In genomic region chr3:149639093-149639486, GRCh38 we compare ENCODE assay signal across 12 cellular contexts. TPM values are rescaled to one million over a fixed set of nuclear protein-coding genes. Genes with fewer than 3 reads are reported as not detected.
A peak's percentile ranks its signal among the peaks of the same experiment; 100 is the strongest.
DNase-seq lines count a peak whose midpoint lies in the region; ATAC-seq, FAIRE-seq and TF ChIP-seq lines count a peak whose summit lies in the region.
"Had no signal": no experiment of that assay in that cellular context is flagged by ENCODE, and none has a peak within 500 bp of the region (broad histone marks: within the 10 kb centered on the region; RNA-seq: fewer than 3 reads in every experiment).

No MANE protein-coding gene starts in this region.

- no peak for FAIRE-seq in pancreas (lab: Jason Lieb, UNC)
- FAIRE-seq: bronchial epithelial cell, frontal cortex, GM12878 had no signal

- no peak for TF ChIP-seq POLR2A in esophagus squamous epithelium (IDR thresholded peaks at IDR 0.05)
- no peak for TF ChIP-seq POLR2A in uterus (IDR thresholded peaks at IDR 0.05)

- no peaks in the 10 kb centered on the region for H3F3A ChIP-seq in neural cell (ENCODE audit: insufficient read depth, low read length, poor library complexity, severe bottlenecking)

- 64 to 70% methylated on average over 2 of the region's 2 CpGs for WGBS in esophagus squamous epithelium, 2 donors
- 90 to 94% methylated on average over 2 of the region's 2 CpGs for WGBS in pancreas, 2 donors

- ATAC-seq in pancreas = no peak
- ATAC-seq: GM12878 had no signal

- peak overlapping the region; percentile 44 for H3K4me2 ChIP-seq in neural cell (ENCODE audit: low read length)

- no peaks in the 10 kb centered on the region for H3K36me3 ChIP-seq in esophagus squamous epithelium
- H3K36me3 ChIP-seq in neural cell (ENCODE audit: insufficient read depth, low read length) = no peaks in the 10 kb centered on the region
- no peaks in the 10 kb centered on the region for H3K36me3 ChIP-seq in uterus
- H3K36me3 ChIP-seq in pancreas = no peaks in the 10 kb centered on the region

- no peak for TF ChIP-seq EP300 in neural cell (conservative IDR thresholded peaks at IDR 0.05; ENCODE audit: poor library complexity, severe bottlenecking)

- peak overlapping the region; percentile 37 to 66 (median 61) for H3K27ac ChIP-seq in esophagus squamous epithelium
- H3K27ac ChIP-seq in neural cell (ENCODE audit: low read length) = peak overlapping the region; percentile 72
- H3K27ac ChIP-seq in uterus = peak overlapping the region; percentile 10 to 71
- H3K27ac ChIP-seq in pancreas = peak overlapping the region in 2 of 4 donors; percentile 47 to 48

- H3K27me3 ChIP-seq in esophagus squamous epithelium = no peaks in the 10 kb centered on the region
- no peaks in the 10 kb centered on the region for H3K27me3 ChIP-seq in neural cell (ENCODE audit: insufficient read depth, low read depth, low read length)
- no peaks in the 10 kb centered on the region for H3K27me3 ChIP-seq in uterus
- H3K27me3 ChIP-seq in pancreas = no peaks in the 10 kb centered on the region

- DNase-seq in esophagus squamous epithelium (lab: John Stamatoyannopoulos, UW) (no peak), uterus (no peak), superior temporal gyrus (ENCODE audit: extremely low spot score) (no peak), pancreas (no peak), OCI-M1 (lab: John Stamatoyannopoulos, UW) (no peak)
- DNase-seq: activated T-cell treated with anti-CD3 and anti-CD28 coated beads, Interleukin-2, amount 50 U/mL, for 24 hours; NCI-H345 had no signal

- no peaks in the 10 kb centered on the region for H3K79me2 ChIP-seq in neural cell (replicated peaks; ENCODE audit: insufficient read depth, low read length)

- TF ChIP-seq RAD21 in neural cell (conservative IDR thresholded peaks at IDR 0.05) = no peak

- no peak overlapping the region for H2AFZ ChIP-seq in neural cell (ENCODE audit: low read depth, low read length)

- TF ChIP-seq CTCF in WI38 (IDR thresholded peaks at IDR 0.05; ENCODE audit: low read depth, low read length) = no peak
- no peak for TF ChIP-seq CTCF in esophagus squamous epithelium (IDR thresholded peaks at IDR 0.05)
- TF ChIP-seq CTCF in neural cell (IDR thresholded peaks at IDR 0.05; ENCODE audit: poor library complexity, severe bottlenecking) = no peak
- TF ChIP-seq CTCF in uterus (IDR thresholded peaks at IDR 0.05) = no peak
- TF ChIP-seq CTCF in pancreas (IDR thresholded peaks at IDR 0.05) = no peak

- no peaks in the 10 kb centered on the region for H3K9me3 ChIP-seq in esophagus squamous epithelium
- H3K9me3 ChIP-seq in neural cell (ENCODE audit: low read length) = no peaks in the 10 kb centered on the region
- H3K9me3 ChIP-seq in uterus = no peaks in the 10 kb centered on the region
- H3K9me3 ChIP-seq in pancreas = no peaks in the 10 kb centered on the region

- intact Hi-C loops in esophagus squamous epithelium (cut with DNase I) (no loop called here), uterus (cut with DNase I; ENCODE audit: low total_unique reads) (no loop called here), pancreas (cut with DNase I) (no loop called here)

- H3K4me3 ChIP-seq in WI38 (ENCODE audit: low read depth, low read length) = peak overlapping the region; percentile 51
- peak overlapping the region in 3 of 4 donors; percentile 16 to 48 (median 21) for H3K4me3 ChIP-seq in esophagus squamous epithelium
- H3K4me3 ChIP-seq in neural cell (ENCODE audit: low read length) = peak overlapping the region; percentile 55
- H3K4me3 ChIP-seq in uterus = peak overlapping the region; percentile 11 to 15
- H3K4me3 ChIP-seq in pancreas = no peak overlapping the region
- H3K4me3 ChIP-seq: GM12878 had no signal

- no peaks in the 10 kb centered on the region for H3K9me2 ChIP-seq in neural cell (ENCODE audit: insufficient read depth, low read length)

- H4K20me1 ChIP-seq in neural cell (ENCODE audit: insufficient read depth) = no peaks in the 10 kb centered on the region

- peak overlapping the region; percentile 36 for H3K9ac ChIP-seq in neural cell (ENCODE audit: low read length)

- H3K4me1 ChIP-seq in esophagus squamous epithelium = peaks cover 5 to 91% (median 31%) of the 10 kb centered on the region in 3 donors
- H3K4me1 ChIP-seq in uterus = peaks cover 0 to 2% of the 10 kb centered on the region in 2 donors
- peaks cover 4 to 14% (median 9%) of the 10 kb centered on the region in 3 donors for H3K4me1 ChIP-seq in pancreas

TF ChIP-seq in neural cell, 6 proteins besides CTCF, POLR2A, EP300 and RAD21:
- TF ChIP-seq MXI1 (conservative IDR thresholded peaks at IDR 0.05; ENCODE audit: poor library complexity, severe bottlenecking) (no peak), REST (IDR thresholded peaks at IDR 0.05; ENCODE audit: borderline replicate concordance) (no peak), TAF1 (IDR thresholded peaks at IDR 0.05; ENCODE audit: low read depth) (no peak), POLR2AphosphoS5 (IDR thresholded peaks at IDR 0.05) (no peak), EZH2 (IDR thresholded peaks at IDR 0.05; ENCODE audit: borderline replicate concordance, insufficient read depth, low read length, poor library complexity, severe bottlenecking) (no peak), SMC3 (conservative IDR thresholded peaks at IDR 0.05; ENCODE audit: poor library complexity) (no peak)

RNA-seq across cellular contexts. Expression of gene WWTR1, which starts 18.7 kb away (rescaled TPM):
- total RNA-seq in esophagus squamous epithelium (100 to 1,000 TPM in 1 of 4 donors, 10 to 100 TPM in 3; 35.7 to 116 (median 39.6) TPM), uterus (100 to 1,000 TPM; 103 to 148 (median 116) TPM), pancreas (10 to 100 TPM; 19.8 to 47.0 (median 25.2) TPM)
- polyA plus RNA-seq in neural cell (0.60 and 0.97 TPM in 2 replicates), pancreas (10 to 100 TPM; 18.9 to 21.6 TPM)
- polyA minus RNA-seq in neural cell = 0.49 and 1.2 TPM in 2 replicates

Comparison
In these comparisons a context has a peak if more than half of its experiments do, and no peak if none do; other contexts are left out.
1. H3K4me3 ChIP-seq: peak in WI38 (single experiment), esophagus squamous epithelium (3 of 4), neural cell (single experiment) and uterus (2 of 2); none in pancreas (0 of 4).